In the genomic region with DNA sequence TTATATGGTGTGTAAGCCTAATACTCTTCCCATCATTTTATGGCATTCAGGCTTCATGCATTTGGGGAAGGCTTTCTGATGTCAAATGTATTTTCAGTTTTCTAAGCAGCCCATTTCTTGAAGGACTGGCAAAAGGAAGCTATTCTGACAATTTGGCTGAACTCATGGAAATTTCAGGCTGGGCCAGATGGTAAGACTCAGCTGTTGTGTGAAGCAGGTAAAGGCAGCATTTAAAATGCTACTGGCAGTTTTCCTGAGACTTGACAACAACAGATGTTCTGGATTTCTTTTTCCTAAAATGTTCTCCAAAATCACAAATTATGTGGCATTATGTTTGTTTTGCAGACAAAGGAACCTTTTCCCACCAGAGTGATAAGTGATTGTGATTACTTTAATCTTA, we compare ENCODE assay signal across 27 cellular contexts.
A peak's percentile ranks its signal among the peaks of the same experiment; 100 is the strongest.
DNase-seq lines count a peak whose midpoint lies in the region; ATAC-seq and TF ChIP-seq lines count a peak whose summit lies in the region.
"Had no signal": no experiment of that assay in that cellular context is flagged by ENCODE, and none has a peak within 500 bp of the region (broad histone marks: within the 10 kb centered on the region; RNA-seq: fewer than 3 reads in every experiment).

No MANE protein-coding gene starts in this region.

- H3K9me3 Mint-ChIP-seq in brain (peaks cover 4 to 20% (median 8%) of the 10 kb centered on the region in 5 experiments), nephron (no peaks in the 10 kb centered on the region)
- H3K9me3 Mint-ChIP-seq in activated CD8-positive, alpha-beta T cell treated with anti-CD3 and anti-CD28 coated beads, Interleukin-2, amount 10 ng/mL, durations not matched to agents 7 days and 5 days (ENCODE audit: insufficient read depth): peaks cover 14% of the 10 kb centered on the region

- H3K36me3 Mint-ChIP-seq in brain: no peaks in the 10 kb centered on the region
- no peaks in the 10 kb centered on the region for H3K36me3 Mint-ChIP-seq in nephron (ENCODE audit: low read depth)
- H3K36me3 Mint-ChIP-seq in activated CD8-positive, alpha-beta T cell treated with anti-CD3 and anti-CD28 coated beads, Interleukin-2, amount 10 ng/mL, durations not matched to agents 7 days and 5 days (ENCODE audit: low read depth): no peaks in the 10 kb centered on the region
- H3K36me3 Mint-ChIP-seq: activated naive CD8-positive, alpha-beta T cell treated with anti-CD3 and anti-CD28 coated beads, Interleukin-2, amount 10 ng/mL, durations not matched to agents 7 days and 5 days; naive B cell had no signal

- no peak for TF ChIP-seq CTCF in brain (conservative IDR thresholded peaks at IDR 0.05)
- no peak for TF ChIP-seq CTCF in nephron (IDR thresholded peaks at IDR 0.05; ENCODE audit: unreplicated experiment in 3 of 3)

- H3K4me3 Mint-ChIP-seq in brain (no peak overlapping the region), nephron (no peak overlapping the region)
- no peak overlapping the region for H3K4me3 Mint-ChIP-seq in activated CD8-positive, alpha-beta T cell treated with anti-CD3 and anti-CD28 coated beads, Interleukin-2, amount 10 ng/mL, durations not matched to agents 7 days and 5 days
- H3K4me3 Mint-ChIP-seq: activated B cell treated with CpG ODN at 0.5 μM for 24 hours; activated naive CD8-positive, alpha-beta T cell treated with anti-CD3 and anti-CD28 coated beads, Interleukin-2, amount 10 ng/mL, durations not matched to agents 7 days and 5 days; activated T-cell treated with anti-CD3 and anti-CD28 coated beads, Interleukin-2, amount 50 U/mL, for 24 hours; naive B cell had no signal

- H3K27ac Mint-ChIP-seq in brain (peak overlapping the region in 4 of 5 experiments; percentile 54 to 79 (median 74)), nephron (peak overlapping the region in 2 of 3 experiments; percentile 54 to 64)
- H3K27ac Mint-ChIP-seq in activated CD8-positive, alpha-beta T cell treated with anti-CD3 and anti-CD28 coated beads, Interleukin-2, amount 10 ng/mL, durations not matched to agents 7 days and 5 days: no peak overlapping the region
- H3K27ac Mint-ChIP-seq: activated B cell treated with CpG ODN at 0.5 μM for 24 hours; activated naive CD8-positive, alpha-beta T cell treated with anti-CD3 and anti-CD28 coated beads, Interleukin-2, amount 10 ng/mL, durations not matched to agents 7 days and 5 days; activated T-cell treated with anti-CD3 and anti-CD28 coated beads, Interleukin-2, amount 50 U/mL, for 24 hours; naive B cell had no signal

- POLR2A ChIA-PET in activated CD8-positive, alpha-beta T cell treated with anti-CD3 and anti-CD28 coated beads, Interleukin-2, amount 10 ng/mL, durations not matched to agents 7 days and 5 days (lab: Charles Lee): no interaction called here

- no peak for ATAC-seq in activated CD8-positive, alpha-beta T cell treated with anti-CD3 and anti-CD28 coated beads, Interleukin-2, amount 10 ng/mL, durations not matched to agents 7 days and 5 days
- ATAC-seq: psoas muscle had no signal

- H3K4me1 Mint-ChIP-seq in brain: peaks cover 20% of the 10 kb centered on the region
- peaks cover 19% of the 10 kb centered on the region for H3K4me1 Mint-ChIP-seq in nephron
- no peaks in the 10 kb centered on the region for H3K4me1 Mint-ChIP-seq in activated CD8-positive, alpha-beta T cell treated with anti-CD3 and anti-CD28 coated beads, Interleukin-2, amount 10 ng/mL, durations not matched to agents 7 days and 5 days (ENCODE audit: low read depth)
- H3K4me1 Mint-ChIP-seq: activated B cell treated with CpG ODN at 0.5 μM for 24 hours; activated naive CD8-positive, alpha-beta T cell treated with anti-CD3 and anti-CD28 coated beads, Interleukin-2, amount 10 ng/mL, durations not matched to agents 7 days and 5 days; naive B cell had no signal

- H3K27me3 Mint-ChIP-seq in brain: peaks cover 8% of the 10 kb centered on the region
- H3K27me3 Mint-ChIP-seq in nephron (ENCODE audit: low read depth): no peaks in the 10 kb centered on the region
- H3K27me3 Mint-ChIP-seq in activated CD8-positive, alpha-beta T cell treated with anti-CD3 and anti-CD28 coated beads, Interleukin-2, amount 10 ng/mL, durations not matched to agents 7 days and 5 days (ENCODE audit: low read depth): no peaks in the 10 kb centered on the region
- H3K27me3 Mint-ChIP-seq: activated B cell treated with CpG ODN at 0.5 μM for 24 hours; activated naive CD8-positive, alpha-beta T cell treated with anti-CD3 and anti-CD28 coated beads, Interleukin-2, amount 10 ng/mL, durations not matched to agents 7 days and 5 days; activated T-cell treated with anti-CD3 and anti-CD28 coated beads, Interleukin-2, amount 50 U/mL, for 24 hours; naive B cell had no signal

- CTCF ChIA-PET in activated CD8-positive, alpha-beta T cell treated with anti-CD3 and anti-CD28 coated beads, Interleukin-2, amount 10 ng/mL, durations not matched to agents 7 days and 5 days (lab: Charles Lee): no interaction called here

- in situ Hi-C loops in G401 (cut with HindIII; ENCODE audit: low sequenced_read_pairs) (no loop called here), KBM-7 (cut with MboI; ENCODE audit: low pct_unique_long_range_greater_than_20kb, low sequenced_read_pairs) (no loop called here)

- DNase-seq in G401 (ENCODE audit: low spot score) (peak; percentile 79), NCI-H2171 (lab: John Stamatoyannopoulos, UW) (peak; percentile 43), KBM-7 (no peak), NCI-H526 treated with DMSO at 0.1 percent for 48 hours (lab: John Stamatoyannopoulos, UW) (no peak)
- no peak for DNase-seq in activated CD8-positive, alpha-beta T cell treated with anti-CD3 and anti-CD28 coated beads, Interleukin-2, amount 10 ng/mL, durations not matched to agents 7 days and 5 days
- DNase-seq: activated B cell treated with CpG ODN at 0.5 μM for 24 hours; activated CD4-positive, alpha-beta T cell treated with anti-CD3 and anti-CD28 coated beads, Interleukin-2, amount 50 U/mL, for 1 hour; activated gamma-delta T cell; activated naive CD8-positive, alpha-beta T cell treated with anti-CD3 and anti-CD28 coated beads, Interleukin-2, amount 10 ng/mL, durations not matched to agents 7 days and 5 days; activated T-cell treated with anti-CD3 and anti-CD28 coated beads, Interleukin-2, amount 50 U/mL, for 24 hours; aorta; cortex of kidney; effector memory CD4-positive, alpha-beta T cell; HCEC 1CT; islet precursor cell; Kasumi-1; naive B cell; NCI-H146; NCI-H82; psoas muscle; sigmoid colon; stimulated activated CD4-positive, alpha-beta T cell treated with anti-CD3 and anti-CD28 coated beads, Interleukin-12 subunit alpha, Interleukin-12 subunit beta, amount 100 ng/mL, for 4 hours; stimulated activated CD4-positive, alpha-beta T cell treated with anti-CD3 and anti-CD28 coated beads, Interleukin-2, amount 100 ng/mL, for 48 hours; stomach; thyroid gland had no signal

Comparison
In these comparisons a context has a peak if more than half of its experiments do, and no peak if none do; other contexts are left out.
1. DNase-seq: peak in G401 (single experiment) and NCI-H2171 (single experiment); none in KBM-7 (single experiment), activated CD8-positive, alpha-beta T cell treated with anti-CD3 and anti-CD28 coated beads, Interleukin-2, amount 10 ng/mL, durations not matched to agents 7 days and 5 days (single experiment) and NCI-H526 treated with DMSO at 0.1 percent for 48 hours (single experiment).